In genomic region chr7:102431617-102432298, GRCh38 we compare ENCODE assay signal across 8 cellular contexts. TPM values are rescaled to one million over a fixed set of nuclear protein-coding genes. Genes with fewer than 3 reads are reported as not detected.
DNase-seq lines count a peak whose midpoint lies in the region; ATAC-seq lines count a peak whose summit lies in the region.

No MANE protein-coding gene starts in this region.

- H3K27me3 Mint-ChIP-seq in naive thymus-derived CD4-positive, alpha-beta T cell, result no peaks in the 10 kb centered on the region

- peaks cover 49 to 72% of the 10 kb centered on the region in 2 donors for H3K4me1 ChIP-seq in naive thymus-derived CD4-positive, alpha-beta T cell (ENCODE audit: control insufficient read depth in 2 of 2, insufficient read depth in 2 of 2, low read length in 2 of 2)
- no peaks in the 10 kb centered on the region for H3K4me1 ChIP-seq in urinary bladder (ENCODE audit: insufficient read depth)

- POLR2A ChIA-PET in naive thymus-derived CD4-positive, alpha-beta T cell (lab: Charles Lee), result interaction anchor here (1.2 to 20.5 kb wide), 4 partner anchors 16 to 36 kb away, joined by 5 to 510 read pairs (median 8); partner anchors contain the start of genes ALKBH4 and LRWD1

- ATAC-seq in HG03108 (IDR thresholded peaks at IDR 0.05; ENCODE audit: unreplicated experiment) (peak; percentile 34), HG03175 (IDR thresholded peaks at IDR 0.05; ENCODE audit: unreplicated experiment) (no peak), HG03521 (IDR thresholded peaks at IDR 0.05; ENCODE audit: unreplicated experiment) (no peak)
- peak; percentile 66 for ATAC-seq in naive thymus-derived CD4-positive, alpha-beta T cell

- peak overlapping the region; percentile 76 to 91 (median 86) for H3K4me3 Mint-ChIP-seq in naive thymus-derived CD4-positive, alpha-beta T cell

- peaks cover 0 to 4% (median 0%) of the 10 kb centered on the region in 3 experiments for H3K36me3 ChIP-seq in naive thymus-derived CD4-positive, alpha-beta T cell (ENCODE audit: control insufficient read depth in 2 of 3, insufficient read depth in 3 of 3, low read length in 3 of 3)
- H3K36me3 ChIP-seq in urinary bladder (ENCODE audit: insufficient read depth), result no peaks in the 10 kb centered on the region

- peak overlapping the region; percentile 30 for H3K4me3 ChIP-seq in naive thymus-derived CD4-positive, alpha-beta T cell (ENCODE audit: low read length)
- H3K4me3 ChIP-seq in urinary bladder (ENCODE audit: low read depth, low read length), result no peak overlapping the region

- 24% methylated on average over 17 of the region's 17 CpGs for WGBS in urinary bladder

- no peaks in the 10 kb centered on the region for H3K9me3 ChIP-seq in naive thymus-derived CD4-positive, alpha-beta T cell (ENCODE audit: control insufficient read depth in 2 of 3, low read length in 3 of 3)

- peak; percentile 57 for DNase-seq in DMS153 treated with DMSO at 0.1 percent for 48 hours (lab: John Stamatoyannopoulos, UW; ENCODE audit: unreplicated experiment)
- DNase-seq in SW480 (ENCODE audit: low spot score), result peak; percentile 94
- DNase-seq in anterior cingulate cortex (lab: John Stamatoyannopoulos, UW), result peak in 44 of 58 donors; percentile 9 to 86 (median 42)
- peak in 8 of 9 donors; percentile 53 to 83 (median 74) for DNase-seq in naive thymus-derived CD4-positive, alpha-beta T cell

- H3K27me3 ChIP-seq in naive thymus-derived CD4-positive, alpha-beta T cell (ENCODE audit: control insufficient read depth in 2 of 2, insufficient read depth in 2 of 2, low read length in 2 of 2), result no peaks in the 10 kb centered on the region

- peak overlapping the region; percentile 97 to 100 (median 99) for H3K27ac Mint-ChIP-seq in naive thymus-derived CD4-positive, alpha-beta T cell

- CTCF ChIA-PET in naive thymus-derived CD4-positive, alpha-beta T cell (lab: Charles Lee), result interaction anchor here (0.7 to 4.6 kb wide), 6 partner anchors 8 to 28 kb away, joined by 3 to 20 read pairs (median 4); no protein-coding TSS in a partner anchor

- peak overlapping the region; percentile 96 for H3K27ac ChIP-seq in naive thymus-derived CD4-positive, alpha-beta T cell (ENCODE audit: low read depth, low read length)
- peak overlapping the region; percentile 34 for H3K27ac ChIP-seq in urinary bladder (ENCODE audit: low read depth)

- peaks cover 42 to 77% (median 62%) of the 10 kb centered on the region in 7 donors for H3K4me1 Mint-ChIP-seq in naive thymus-derived CD4-positive, alpha-beta T cell

- intact Hi-C loops in naive thymus-derived CD4-positive, alpha-beta T cell (cut with micrococcal nuclease), result loop anchor here in 1 of 2 donors (1.0 to 2.0 kb wide), 3 partner anchors 19 to 35 kb away; partner anchors contain the start of genes ALKBH4, LRWD1 and PRKRIP1

- H3K36me3 Mint-ChIP-seq in naive thymus-derived CD4-positive, alpha-beta T cell, result peaks cover 0 to 24% (median 0%) of the 10 kb centered on the region in 5 donors

- H3K9me3 Mint-ChIP-seq in naive thymus-derived CD4-positive, alpha-beta T cell, result peaks cover 0 to 2% (median 0%) of the 10 kb centered on the region in 11 donors

RNA-seq across cellular contexts. Expression of gene ORAI2, which starts 1.6 kb away (rescaled TPM):
- 10 to 100 TPM; 19.9 to 72.6 (median 26.2) TPM for total RNA-seq in naive thymus-derived CD4-positive, alpha-beta T cell
- polyA plus RNA-seq in naive thymus-derived CD4-positive, alpha-beta T cell, result 10 to 100 TPM; 29.5 to 33.5 TPM
- 11.5 TPM for total RNA-seq in urinary bladder
- polyA plus RNA-seq in urinary bladder, result 13.1 TPM

RNA-seq across cellular contexts. Expression of gene ALKBH4, which starts 32.9 kb away (rescaled TPM):
- 10 to 100 TPM in 3 of 5 experiments, 1 to 10 TPM in 2; 4.0 to 14.3 (median 10.1) TPM for total RNA-seq in naive thymus-derived CD4-positive, alpha-beta T cell
- polyA plus RNA-seq in naive thymus-derived CD4-positive, alpha-beta T cell, result 10 to 100 TPM; 18.1 to 24.7 TPM
- total RNA-seq in urinary bladder, result 9.7 TPM
- 11.8 TPM for polyA plus RNA-seq in urinary bladder

RNA-seq across cellular contexts. Expression of gene LRWD1, which starts 33.0 kb away (rescaled TPM):
- total RNA-seq in naive thymus-derived CD4-positive, alpha-beta T cell, result 10 to 100 TPM; 12.4 to 25.3 (median 24.7) TPM
- polyA plus RNA-seq in naive thymus-derived CD4-positive, alpha-beta T cell, result 10 to 100 TPM in 1 of 2 donors, 1 to 10 TPM in 1; 8.7 to 18.5 TPM
- 8.6 TPM for total RNA-seq in urinary bladder
- polyA plus RNA-seq in urinary bladder, result 17.5 TPM

RNA-seq across cellular contexts. Expression of gene PRKRIP1, which starts 35.6 kb away (rescaled TPM):
- 10 to 100 TPM; 36.4 to 58.4 (median 47.0) TPM for total RNA-seq in naive thymus-derived CD4-positive, alpha-beta T cell
- polyA plus RNA-seq in naive thymus-derived CD4-positive, alpha-beta T cell, result 10 to 100 TPM; 15.7 to 33.2 TPM
- total RNA-seq in urinary bladder, result 15.2 TPM
- 23.8 TPM for polyA plus RNA-seq in urinary bladder

RNA-seq across cellular contexts. Expression of gene POLR2J, which starts 47.0 kb away (rescaled TPM):
- total RNA-seq in naive thymus-derived CD4-positive, alpha-beta T cell, result 10 to 100 TPM; 36.9 to 47.7 (median 41.3) TPM
- 100 to 1,000 TPM in 1 of 2 donors, 10 to 100 TPM in 1; 64.2 to 109 TPM for polyA plus RNA-seq in naive thymus-derived CD4-positive, alpha-beta T cell
- total RNA-seq in urinary bladder, result 12.5 TPM
- polyA plus RNA-seq in urinary bladder, result 71.3 TPM

Comparison
In these comparisons a context has a peak if more than half of its experiments do, and no peak if none do; other contexts are left out.
1. DNase-seq: peak in every context shown above with its lines; median percentile 94 in SW480; 74 in naive thymus-derived CD4-positive, alpha-beta T cell; 57 in DMS153 treated with DMSO at 0.1 percent for 48 hours; 42 in anterior cingulate cortex.
2. ATAC-seq: peak in HG03108 (single experiment) and naive thymus-derived CD4-positive, alpha-beta T cell (single experiment); none in HG03175 (single experiment) and HG03521 (single experiment).